ENCODE assay signal across 18 cellular contexts in the genomic region with DNA sequence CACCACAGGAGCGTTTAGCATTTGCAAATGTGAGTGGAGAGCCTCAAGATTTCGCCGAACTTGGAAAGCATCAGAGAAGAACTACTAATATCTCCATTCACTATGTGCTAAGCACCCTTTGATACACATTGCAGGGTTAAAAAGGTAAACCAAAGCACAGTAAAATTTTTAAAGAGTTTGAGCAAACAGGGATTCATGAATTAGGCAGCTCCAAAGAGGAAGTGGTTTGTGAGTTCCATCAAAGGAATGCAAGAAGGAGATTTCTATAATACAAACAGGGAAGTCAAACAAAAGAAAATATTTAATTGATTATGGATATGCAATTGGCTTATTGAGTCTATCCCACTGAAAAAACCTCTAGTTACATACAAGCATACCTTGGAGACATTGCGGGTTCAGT.
DNase-seq lines count a peak whose midpoint lies in the region; ATAC-seq and TF ChIP-seq lines count a peak whose summit lies in the region.
"Had no signal": no experiment of that assay in that cellular context is flagged by ENCODE, and none has a peak within 500 bp of the region (broad histone marks: within the 10 kb centered on the region; RNA-seq: fewer than 3 reads in every experiment).

No MANE protein-coding gene starts in this region.

- H3K4me1 Mint-ChIP-seq in chondrocyte (ENCODE audit: low read depth) (peaks cover 30% of the 10 kb centered on the region), nephron (peaks cover 46% of the 10 kb centered on the region)
- H3K4me1 Mint-ChIP-seq: activated B cell treated with CpG ODN at 0.5 μM for 24 hours; activated CD8-positive, alpha-beta memory T cell treated with anti-CD3 and anti-CD28 coated beads, Interleukin-2, amount 10 ng/mL, durations not matched to agents 7 days and 5 days had no signal

- no peak overlapping the region for H3K4me3 ChIP-seq in LNCaP clone FGC (ENCODE audit: low read depth, low read length)
- no peak overlapping the region for H3K4me3 ChIP-seq in uterus
- no peak overlapping the region for H3K4me3 ChIP-seq in HAP-1
- no peak overlapping the region for H3K4me3 ChIP-seq in colonic mucosa
- H3K4me3 ChIP-seq: ascending aorta, heart left ventricle had no signal

- intact Hi-C loops in uterus (cut with DNase I; ENCODE audit: low total_unique reads) (no loop called here), colonic mucosa (cut with DNase I) (no loop called here)

- peaks cover 0 to 9% of the 10 kb centered on the region in 2 donors for H3K4me1 ChIP-seq in uterus
- no peaks in the 10 kb centered on the region for H3K4me1 ChIP-seq in HAP-1
- no peaks in the 10 kb centered on the region for H3K4me1 ChIP-seq in colonic mucosa
- H3K4me1 ChIP-seq: ascending aorta had no signal

- H3K36me3 Mint-ChIP-seq in chondrocyte (ENCODE audit: low read depth) (no peaks in the 10 kb centered on the region), nephron (ENCODE audit: low read depth) (no peaks in the 10 kb centered on the region)
- H3K36me3 Mint-ChIP-seq: activated CD8-positive, alpha-beta memory T cell treated with anti-CD3 and anti-CD28 coated beads, Interleukin-2, amount 10 ng/mL, durations not matched to agents 7 days and 5 days; CD8-positive, alpha-beta T cell had no signal

- in situ Hi-C loops in HAP-1 (cut with MboI; ENCODE audit: low sequenced_read_pairs) = no loop called here

- TF ChIP-seq CTCF in LNCaP clone FGC (IDR thresholded peaks at IDR 0.05; ENCODE audit: control insufficient read depth, extremely low read depth, insufficient read depth) (no peak), chondrocyte (IDR thresholded peaks at IDR 0.05) (no peak), nephron (IDR thresholded peaks at IDR 0.05; ENCODE audit: unreplicated experiment in 3 of 3) (no peak), uterus (IDR thresholded peaks at IDR 0.05) (no peak), colonic mucosa (IDR thresholded peaks at IDR 0.05) (no peak)

- H3K27me3 ChIP-seq in uterus (no peaks in the 10 kb centered on the region), HAP-1 (ENCODE audit: low read depth) (no peaks in the 10 kb centered on the region), colonic mucosa (no peaks in the 10 kb centered on the region)
- H3K27me3 ChIP-seq: ascending aorta, heart left ventricle had no signal

- peak overlapping the region; percentile 29 for H3K27ac Mint-ChIP-seq in chondrocyte (ENCODE audit: unreplicated experiment)
- peak overlapping the region in 2 of 3 experiments; percentile 20 for H3K27ac Mint-ChIP-seq in nephron
- H3K27ac Mint-ChIP-seq: activated B cell treated with CpG ODN at 0.5 μM for 24 hours; activated CD8-positive, alpha-beta memory T cell treated with anti-CD3 and anti-CD28 coated beads, Interleukin-2, amount 10 ng/mL, durations not matched to agents 7 days and 5 days; CD8-positive, alpha-beta T cell had no signal

- no peak overlapping the region for H3K27ac ChIP-seq in uterus
- no peak overlapping the region for H3K27ac ChIP-seq in colonic mucosa
- H3K27ac ChIP-seq: ascending aorta, heart left ventricle had no signal

- H3K9me3 ChIP-seq in uterus = no peaks in the 10 kb centered on the region
- H3K9me3 ChIP-seq in HAP-1 = no peaks in the 10 kb centered on the region
- no peaks in the 10 kb centered on the region for H3K9me3 ChIP-seq in colonic mucosa
- H3K9me3 ChIP-seq: ascending aorta, heart left ventricle had no signal

- H3K9ac ChIP-seq in colonic mucosa (ENCODE audit: low read depth in 2 of 2, low read length in 2 of 2) = no peak overlapping the region

- no peak overlapping the region for H3K4me3 Mint-ChIP-seq in chondrocyte (ENCODE audit: unreplicated experiment)
- no peak overlapping the region for H3K4me3 Mint-ChIP-seq in nephron
- H3K4me3 Mint-ChIP-seq: activated B cell treated with CpG ODN at 0.5 μM for 24 hours; activated CD8-positive, alpha-beta memory T cell treated with anti-CD3 and anti-CD28 coated beads, Interleukin-2, amount 10 ng/mL, durations not matched to agents 7 days and 5 days; CD8-positive, alpha-beta T cell had no signal

- peak; percentile 76 for DNase-seq in EH (ENCODE audit: low read depth)
- peak; percentile 33 for DNase-seq in LNCaP clone FGC (ENCODE audit: low read depth)
- no peak for DNase-seq in chondrocyte (ENCODE audit: low spot score)
- no peak for DNase-seq in uterus
- DNase-seq in HAP-1 (ENCODE audit: low spot score in 2 of 2) = no peak
- DNase-seq in colonic mucosa = no peak
- DNase-seq: activated B cell treated with CpG ODN at 0.5 μM for 24 hours; activated CD8-positive, alpha-beta memory T cell treated with anti-CD3 and anti-CD28 coated beads, Interleukin-2, amount 10 ng/mL, durations not matched to agents 7 days and 5 days; activated gamma-delta T cell treated with Interleukin-2 at 50 U/mL for 16 hours; CD8-positive, alpha-beta T cell; effector memory CD4-positive, alpha-beta T cell; heart left ventricle; left colon; NCI-H187; T-helper 1 cell had no signal

- H3K36me3 ChIP-seq in uterus = no peaks in the 10 kb centered on the region
- H3K36me3 ChIP-seq in HAP-1 (replicated peaks) = no peaks in the 10 kb centered on the region
- no peaks in the 10 kb centered on the region for H3K36me3 ChIP-seq in colonic mucosa
- H3K36me3 ChIP-seq: ascending aorta, heart left ventricle had no signal

- no peak for TF ChIP-seq POLR2A in uterus (IDR thresholded peaks at IDR 0.05)

- H3K9me3 Mint-ChIP-seq in chondrocyte (ENCODE audit: low read depth) = no peaks in the 10 kb centered on the region
- H3K9me3 Mint-ChIP-seq in nephron = no peaks in the 10 kb centered on the region
- H3K9me3 Mint-ChIP-seq: activated B cell treated with CpG ODN at 0.5 μM for 24 hours; CD8-positive, alpha-beta T cell had no signal

- H3K27me3 Mint-ChIP-seq in chondrocyte (ENCODE audit: low read depth) (no peaks in the 10 kb centered on the region), nephron (ENCODE audit: low read depth) (peaks cover 3% of the 10 kb centered on the region)
- H3K27me3 Mint-ChIP-seq: activated B cell treated with CpG ODN at 0.5 μM for 24 hours; activated CD8-positive, alpha-beta memory T cell treated with anti-CD3 and anti-CD28 coated beads, Interleukin-2, amount 10 ng/mL, durations not matched to agents 7 days and 5 days had no signal

- ATAC-seq in HG03139 (IDR thresholded peaks at IDR 0.05; ENCODE audit: unreplicated experiment) = no peak
- ATAC-seq: activated CD8-positive, alpha-beta memory T cell treated with anti-CD3 and anti-CD28 coated beads, Interleukin-2, amount 10 ng/mL, durations not matched to agents 7 days and 5 days; CD8-positive, alpha-beta T cell; heart left ventricle; left colon had no signal

Comparison
In these comparisons a context has a peak if more than half of its experiments do, and no peak if none do; other contexts are left out.
1. DNase-seq: peak in EH (single experiment) and LNCaP clone FGC (single experiment); none in chondrocyte (single experiment), uterus (0 of 2), HAP-1 (0 of 2) and colonic mucosa (single experiment).